ENCODE assay signal across 8 cellular contexts in genomic region chr15:58473720-58474119, GRCh38. TPM values are rescaled to one million over a fixed set of nuclear protein-coding genes. Genes with fewer than 3 reads are reported as not detected.
DNase-seq lines count a peak whose midpoint lies in the region; ATAC-seq and TF ChIP-seq lines count a peak whose summit lies in the region.

No MANE protein-coding gene starts in this region.

- H3K9me3 Mint-ChIP-seq in T-cell, result no peaks in the 10 kb centered on the region

- in situ Hi-C loops in GM13977 (cut with MboI; ENCODE audit: low pct_unique_long_range_greater_than_20kb, low sequenced_read_pairs, unreplicated experiment), result no loop called here

- no peaks in the 10 kb centered on the region for H3K4me1 ChIP-seq in BE2C
- H3K4me1 ChIP-seq in psoas muscle, result no peaks in the 10 kb centered on the region

- CTCF ChIA-PET in T-cell (lab: Charles Lee), result no interaction called here

- H3K36me3 Mint-ChIP-seq in T-cell, result no peaks in the 10 kb centered on the region

- DNase-seq in A172 (ENCODE audit: low spot score), result peak; percentile 90
- peak; percentile 36 for DNase-seq in GM13977 (ENCODE audit: low spot score)
- DNase-seq in T-cell, result no peak
- DNase-seq in fibroblast of the aortic adventitia (ENCODE audit: low read depth), result peak; percentile 89
- no peak for DNase-seq in BE2C
- no peak for DNase-seq in pons (ENCODE audit: low spot score)
- no peak for DNase-seq in HuH-7.5 (ENCODE audit: low spot score)
- DNase-seq in psoas muscle, result no peak

- no peak for TF ChIP-seq CTCF in GM13977 (IDR thresholded peaks at IDR 0.05; ENCODE audit: extremely low read depth, insufficient read depth, missing control alignments)
- no peak for TF ChIP-seq CTCF in fibroblast of the aortic adventitia (IDR thresholded peaks at IDR 0.05; ENCODE audit: insufficient read depth, low read length)
- no peak for TF ChIP-seq CTCF in BE2C (IDR thresholded peaks at IDR 0.05; ENCODE audit: low read depth, low read length)
- no peak for TF ChIP-seq CTCF in psoas muscle (IDR thresholded peaks at IDR 0.05)

- H3K27ac Mint-ChIP-seq in T-cell, result peak overlapping the region; percentile 49 to 76

- H3K9me3 ChIP-seq in BE2C (no peaks in the 10 kb centered on the region), psoas muscle (no peaks in the 10 kb centered on the region)

- peaks cover 54 to 61% (median 55%) of the 10 kb centered on the region in 3 donors for H3K4me1 Mint-ChIP-seq in T-cell

- intact Hi-C loops in psoas muscle (cut with DNase I), result no loop called here

- H3K4me3 Mint-ChIP-seq in T-cell, result peak overlapping the region in 2 of 3 donors; percentile 35 to 62

- H3K4me3 ChIP-seq in fibroblast of the aortic adventitia (ENCODE audit: low read depth, low read length), result no peak overlapping the region
- H3K4me3 ChIP-seq in BE2C (ENCODE audit: low read depth, low read length), result no peak overlapping the region
- H3K4me3 ChIP-seq in psoas muscle, result no peak overlapping the region

- no peaks in the 10 kb centered on the region for H3K27me3 Mint-ChIP-seq in T-cell

- H3K27me3 ChIP-seq in BE2C (no peaks in the 10 kb centered on the region), psoas muscle (ENCODE audit: insufficient read depth in 3 of 3, low read length in 2 of 3) (no peaks in the 10 kb centered on the region)

- WGBS in psoas muscle, 3 donors, result 44 to 65% (median 59%) methylated on average over 2 of the region's 2 CpGs

- H3K27ac ChIP-seq in psoas muscle, result no peak overlapping the region

- ATAC-seq in T-cell (replicated peaks in 1 of 4), result peak; percentile 8 to 33 (median 24)
- no peak for ATAC-seq in psoas muscle

- H3K36me3 ChIP-seq in BE2C (no peaks in the 10 kb centered on the region), psoas muscle (ENCODE audit: insufficient read depth in 1 of 2, low read depth in 1 of 2) (no peaks in the 10 kb centered on the region)

- POLR2A ChIA-PET in T-cell (lab: Charles Lee), result interaction anchor here in 1 of 2 donors (0.6 kb wide), 1 partner anchor 82 kb away, joined by 4 read pairs; no protein-coding TSS in a partner anchor

RNA-seq across cellular contexts. Expression of gene LIPC, which starts 41.9 kb away (rescaled TPM):
- total RNA-seq in A172 (2014; rRNA removed; shearing (Covaris generic)), result 0.55 TPM in 1 of 2 replicates, not detected in the other
- total RNA-seq in T-cell, result 1 to 10 TPM in 4 of 5 donors, under 1 TPM in 1; 0.89 to 2.1 (median 1.5) TPM
- 0.90 and 1.7 TPM in 2 replicates for total RNA-seq in fibroblast of the aortic adventitia (ENCODE audit: low replicate concordance)
- not detected for polyA plus RNA-seq in BE2C (2012; ENCODE audit: insufficient read depth, insufficient read length, low read depth)
- not detected for total RNA-seq in psoas muscle
- polyA plus RNA-seq in psoas muscle, result under 1 TPM in 1 of 3 donors, not detected in 2; 0.01 TPM

Comparison
In these comparisons a context has a peak if more than half of its experiments do, and no peak if none do; other contexts are left out.
1. DNase-seq: peak in A172 (single experiment), GM13977 (single experiment) and fibroblast of the aortic adventitia (single experiment); none in T-cell (0 of 34), BE2C (single experiment), pons (single experiment), HuH-7.5 (single experiment) and psoas muscle (0 of 2).
2. ATAC-seq: peak in T-cell (4 of 4); none in psoas muscle (0 of 4).